8 cellular contexts compared by ENCODE assay signal in the genomic region with DNA sequence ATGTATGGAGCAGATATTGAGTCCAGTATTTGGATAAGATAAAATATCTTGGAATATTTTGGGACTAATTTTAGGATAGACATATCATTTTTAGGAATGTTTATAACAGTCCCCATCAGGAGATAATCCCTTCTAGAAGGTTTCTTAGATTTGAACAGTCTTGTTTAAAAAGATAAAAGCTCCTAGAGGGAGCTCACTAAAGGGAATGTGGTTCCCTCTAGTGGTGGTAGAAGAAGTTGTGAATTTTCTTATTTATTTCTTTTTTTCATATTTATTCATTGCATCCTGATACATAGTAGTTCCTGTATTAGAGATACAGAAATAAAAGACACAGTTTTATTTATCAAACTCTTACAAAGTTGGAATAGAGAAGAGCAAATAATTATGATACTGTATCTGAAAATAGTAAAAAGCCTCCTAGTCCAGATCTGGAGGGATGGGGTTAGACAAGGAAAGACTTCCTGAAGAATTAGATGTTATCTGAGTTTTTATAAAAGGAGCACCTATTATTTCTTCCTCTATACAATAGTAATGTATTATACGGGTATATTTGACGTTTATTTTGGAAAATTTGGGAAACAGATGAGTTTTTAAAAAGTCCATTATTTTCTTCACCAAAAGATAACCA. TPM values are rescaled to one million over a fixed set of nuclear protein-coding genes. Genes with fewer than 3 reads are reported as not detected.
A peak's percentile ranks its signal among the peaks of the same experiment; 100 is the strongest.
DNase-seq lines count a peak whose midpoint lies in the region; ATAC-seq and TF ChIP-seq lines count a peak whose summit lies in the region.

No MANE protein-coding gene starts in this region.

- intact Hi-C loops in activated B cell treated with CpG ODN at 0.5 μM for 24 hours (cut with micrococcal nuclease), result loop anchor here (1.0 to 10.0 kb wide), 8 partner anchors 25 to 695 kb away; a partner anchor contains a TSS

- no peak overlapping the region for H3K27ac ChIP-seq in suprapubic skin

- no peak overlapping the region for H3K4me3 ChIP-seq in suprapubic skin

- no peaks in the 10 kb centered on the region for H3K36me3 Mint-ChIP-seq in activated B cell treated with CpG ODN at 0.5 μM for 24 hours (ENCODE audit: low read depth)
- H3K36me3 Mint-ChIP-seq in activated naive CD8-positive, alpha-beta T cell treated with anti-CD3 and anti-CD28 coated beads for 36 hours, result no peaks in the 10 kb centered on the region

- no peaks in the 10 kb centered on the region for H3K9me3 Mint-ChIP-seq in activated B cell treated with CpG ODN at 0.5 μM for 24 hours
- H3K9me3 Mint-ChIP-seq in activated naive CD8-positive, alpha-beta T cell treated with anti-CD3 and anti-CD28 coated beads for 36 hours, result no peaks in the 10 kb centered on the region

- H3K9me3 ChIP-seq in suprapubic skin, result no peaks in the 10 kb centered on the region

- H3K4me1 ChIP-seq in suprapubic skin, result no peaks in the 10 kb centered on the region

- POLR2A ChIA-PET in activated B cell treated with CpG ODN at 0.5 μM for 24 hours (lab: Charles Lee), result interaction anchor here (1.0 to 1.5 kb wide), 4 partner anchors 17 to 608 kb away, joined by 4 to 8 read pairs (median 6); a partner anchor contains a TSS

- no peak overlapping the region for H3K27ac Mint-ChIP-seq in activated B cell treated with CpG ODN at 0.5 μM for 24 hours
- no peak overlapping the region for H3K27ac Mint-ChIP-seq in activated naive CD8-positive, alpha-beta T cell treated with anti-CD3 and anti-CD28 coated beads for 36 hours

- peak; percentile 47 for TF ChIP-seq CTCF in activated B cell treated with CpG ODN at 0.5 μM for 24 hours (IDR thresholded peaks at IDR 0.05)
- TF ChIP-seq CTCF in suprapubic skin (IDR thresholded peaks at IDR 0.05), result peak; percentile 50 to 52

- no peak for TF ChIP-seq POLR2A in suprapubic skin (IDR thresholded peaks at IDR 0.05)

- CTCF ChIA-PET in activated B cell treated with CpG ODN at 0.5 μM for 24 hours (lab: Charles Lee), result interaction anchor here (0.6 to 4.2 kb wide), 14 partner anchors 16 to 895 kb away, joined by 3 to 78 read pairs (median 4); a partner anchor contains a TSS

- no peak overlapping the region for H3K4me3 Mint-ChIP-seq in activated B cell treated with CpG ODN at 0.5 μM for 24 hours
- no peak overlapping the region for H3K4me3 Mint-ChIP-seq in activated naive CD8-positive, alpha-beta T cell treated with anti-CD3 and anti-CD28 coated beads for 36 hours

- WGBS in suprapubic skin, result 3% methylated on average over 2 of the region's 2 CpGs

- ATAC-seq in activated B cell treated with CpG ODN at 0.5 μM for 24 hours (ENCODE audit: low read depth), result peak; percentile 40
- ATAC-seq in HG02763 (IDR thresholded peaks at IDR 0.05; ENCODE audit: unreplicated experiment), result no peak

- no peak for TF ChIP-seq EP300 in suprapubic skin (IDR thresholded peaks at IDR 0.05)

- H3K36me3 ChIP-seq in suprapubic skin, result no peaks in the 10 kb centered on the region

- no peaks in the 10 kb centered on the region for H3K27me3 ChIP-seq in suprapubic skin

- DNase-seq in SIG-M5 treated with dmso at 0.1 percent for 504 hours (lab: John Stamatoyannopoulos, UW; ENCODE audit: unreplicated experiment) (peak; percentile 58), SIG-M5 (lab: John Stamatoyannopoulos, UW) (no peak), NCI-H1694 (lab: John Stamatoyannopoulos, UW) (peak; percentile 53), activated B cell treated with CpG ODN at 0.5 μM for 24 hours (no peak), iPS-NIHi11 (ENCODE audit: low spot score) (peak; percentile 39), suprapubic skin (ENCODE audit: low spot score in 2 of 2) (no peak)
- DNase-seq in activated naive CD8-positive, alpha-beta T cell treated with anti-CD3 and anti-CD28 coated beads for 36 hours, result no peak

- peaks cover 3% of the 10 kb centered on the region for H3K27me3 Mint-ChIP-seq in activated B cell treated with CpG ODN at 0.5 μM for 24 hours
- peaks cover 4% of the 10 kb centered on the region for H3K27me3 Mint-ChIP-seq in activated naive CD8-positive, alpha-beta T cell treated with anti-CD3 and anti-CD28 coated beads for 36 hours

- H3K4me1 Mint-ChIP-seq in activated B cell treated with CpG ODN at 0.5 μM for 24 hours, result no peaks in the 10 kb centered on the region
- H3K4me1 Mint-ChIP-seq in activated naive CD8-positive, alpha-beta T cell treated with anti-CD3 and anti-CD28 coated beads for 36 hours, result no peaks in the 10 kb centered on the region

RNA-seq across cellular contexts. Expression of a gene that starts 24.5 kb away (rescaled TPM):
- total RNA-seq in activated B cell treated with CpG ODN at 0.5 μM for 24 hours, result 0.10 TPM in 1 of 2 replicates, not detected in the other
- under 1 TPM in 2 of 4 donors, not detected in 2; 0.40 to 0.42 TPM for total RNA-seq in suprapubic skin
- not detected for total RNA-seq in activated naive CD8-positive, alpha-beta T cell treated with anti-CD3 and anti-CD28 coated beads for 36 hours

Comparison
In these comparisons a context has a peak if more than half of its experiments do, and no peak if none do; other contexts are left out.
1. DNase-seq: peak in SIG-M5 treated with dmso at 0.1 percent for 504 hours (single experiment), NCI-H1694 (single experiment) and iPS-NIHi11 (single experiment); none in SIG-M5 (single experiment), activated B cell treated with CpG ODN at 0.5 μM for 24 hours (single experiment), suprapubic skin (0 of 2) and activated naive CD8-positive, alpha-beta T cell treated with anti-CD3 and anti-CD28 coated beads for 36 hours (single experiment).